Comparison of ENCODE assay signal across 15 cellular contexts in genomic region chr6:32085759-32086458, GRCh38. TPM values are rescaled to one million over a fixed set of nuclear protein-coding genes. Genes with fewer than 3 reads are reported as not detected.
DNase-seq lines count a peak whose midpoint lies in the region; ATAC-seq and TF ChIP-seq lines count a peak whose summit lies in the region.
"Had no signal": no experiment of that assay in that cellular context is flagged by ENCODE, and none has a peak within 500 bp of the region (broad histone marks: within the 10 kb centered on the region; RNA-seq: fewer than 3 reads in every experiment).

No MANE protein-coding gene starts in this region.

- CTCF ChIA-PET in OCI-LY7 (lab: Charles Lee; ENCODE audit: unreplicated experiment): no interaction called here

- H3K79me2 ChIP-seq in GM23338 (replicated peaks; ENCODE audit: insufficient read depth): no peaks in the 10 kb centered on the region
- no peaks in the 10 kb centered on the region for H3K79me2 ChIP-seq in OCI-LY7 (ENCODE audit: insufficient read depth, low read depth, low read length)

- no peaks in the 10 kb centered on the region for H3K9me2 ChIP-seq in GM23338 (ENCODE audit: insufficient read depth)
- no peaks in the 10 kb centered on the region for H3K9me2 ChIP-seq in OCI-LY7 (ENCODE audit: insufficient read depth, low read length)

- TF ChIP-seq CTCF in GM23338 (conservative IDR thresholded peaks at IDR 0.05; ENCODE audit: low read depth in 2 of 2) (peak in 1 of 2 experiments; percentile 47; a peak in 2 of 4 replicates), OCI-LY7 (conservative IDR thresholded peaks at IDR 0.05; ENCODE audit: low read length) (peak; percentile 64), mesothelial cell of epicardium (IDR thresholded peaks at IDR 0.05; ENCODE audit: unreplicated experiment) (no peak)

- H3K4me2 ChIP-seq in GM23338 (0 out of 2 replicates have a peak overlapping the region, but pooled peaks have one; percentile 72), OCI-LY7 (ENCODE audit: low read length) (peak overlapping the region; percentile 45)

- POLR2A ChIA-PET in OCI-LY7 (lab: Charles Lee): no interaction called here

- H2AFZ ChIP-seq in GM23338 (no peak overlapping the region), OCI-LY7 (ENCODE audit: low read length) (peak overlapping the region; percentile 29; the same call in 1 of the 2 replicates)

- no peak for ATAC-seq in GM23338
- ATAC-seq in left colon: peak; percentile 27
- ATAC-seq in stimulated activated naive B cell treated with anti-CD40 and anti-IgM and Interleukin-4, amounts not matched to agents 10 μg/mL and 1 μg/mL and 100 μg/mL, for 72 hours (replicated peaks): peak; percentile 13 to 19
- ATAC-seq in HG03571 (IDR thresholded peaks at IDR 0.05; ENCODE audit: unreplicated experiment): no peak
- ATAC-seq: body of pancreas had no signal

- DNase-seq in GM23338 (ENCODE audit: low spot score): no peak
- peak; percentile 37 for DNase-seq in OCI-LY7 (ENCODE audit: low spot score)
- no peak for DNase-seq in left colon
- no peak for DNase-seq in stimulated activated naive B cell treated with anti-CD40 and anti-IgM and Interleukin-4, amounts not matched to agents 10 μg/mL and 1 μg/mL and 100 μg/mL, for 72 hours
- DNase-seq in mesothelial cell of epicardium (ENCODE audit: low spot score in 2 of 2, unreplicated experiment in 2 of 2): no peak
- no peak for DNase-seq in activated gamma-delta T cell (lab: John Stamatoyannopoulos, UW)
- no peak for DNase-seq in NCI-H1694 treated with DMSO at 0.1 percent for 48 hours (lab: John Stamatoyannopoulos, UW)
- DNase-seq: activated gamma-delta T cell treated with Interleukin-2 at 50 U/mL for 16 hours, body of pancreas, mesendoderm, NCI-H1694, NCI-H524 had no signal

- H3K9me3 ChIP-seq in OCI-LY7 (ENCODE audit: low read length): no peaks in the 10 kb centered on the region
- H3K9me3 ChIP-seq: BLaER1, body of pancreas had no signal

- intact Hi-C loops in OCI-LY7 (cut with micrococcal nuclease; ENCODE audit: unreplicated experiment) (loop anchor here (2.0 kb wide), 1 partner anchor 69 kb away; the partner anchor contains the start of gene PPT2), left colon (cut with DNase I, micrococcal nuclease) (no loop called here)

- H3K4me1 Mint-ChIP-seq in GM23338 (peaks cover 16% of the 10 kb centered on the region), mesothelial cell of epicardium (peaks cover 16% of the 10 kb centered on the region)
- H3K4me1 Mint-ChIP-seq in stimulated activated naive B cell treated with anti-CD40 and anti-IgM and Interleukin-4, amounts not matched to agents 10 μg/mL and 1 μg/mL and 100 μg/mL, for 72 hours: peaks cover 20 to 28% of the 10 kb centered on the region in 2 donors

- H3K36me3 ChIP-seq in GM23338 (ENCODE audit: insufficient read depth) (no peaks in the 10 kb centered on the region), OCI-LY7 (ENCODE audit: insufficient read depth, low read length) (no peaks in the 10 kb centered on the region)
- H3K36me3 ChIP-seq: BLaER1 had no signal

- H3K4me3 Mint-ChIP-seq in GM23338 (peak overlapping the region; percentile 26; the same call in 2 of the 3 replicates), mesothelial cell of epicardium (no peak overlapping the region)
- H3K4me3 Mint-ChIP-seq in stimulated activated naive B cell treated with anti-CD40 and anti-IgM and Interleukin-4, amounts not matched to agents 10 μg/mL and 1 μg/mL and 100 μg/mL, for 72 hours: peak overlapping the region; percentile 22 to 41

- H3K27ac ChIP-seq in GM23338 (ENCODE audit: low read depth) (no peak overlapping the region), OCI-LY7 (ENCODE audit: low read depth, low read length, poor library complexity, severe bottlenecking) (no peak overlapping the region)
- H3K27ac ChIP-seq: BLaER1, body of pancreas had no signal

- H3K9me3 Mint-ChIP-seq in GM23338 (no peaks in the 10 kb centered on the region; the same call in 2 of the 3 replicates), mesothelial cell of epicardium (no peaks in the 10 kb centered on the region)
- no peaks in the 10 kb centered on the region for H3K9me3 Mint-ChIP-seq in stimulated activated naive B cell treated with anti-CD40 and anti-IgM and Interleukin-4, amounts not matched to agents 10 μg/mL and 1 μg/mL and 100 μg/mL, for 72 hours

- H4K20me1 ChIP-seq in GM23338 (replicated peaks; ENCODE audit: insufficient read depth): no peaks in the 10 kb centered on the region
- H4K20me1 ChIP-seq in OCI-LY7 (ENCODE audit: insufficient read depth, low read length): no peaks in the 10 kb centered on the region
- H4K20me1 ChIP-seq: BLaER1 had no signal

- peaks cover 24% of the 10 kb centered on the region for H3K27me3 Mint-ChIP-seq in GM23338 (ENCODE audit: insufficient read depth, low read depth, poor library complexity)
- H3K27me3 Mint-ChIP-seq in stimulated activated naive B cell treated with anti-CD40 and anti-IgM and Interleukin-4, amounts not matched to agents 10 μg/mL and 1 μg/mL and 100 μg/mL, for 72 hours: peaks cover 77 to 87% of the 10 kb centered on the region in 2 donors
- peaks cover 26% of the 10 kb centered on the region for H3K27me3 Mint-ChIP-seq in mesothelial cell of epicardium (ENCODE audit: low read depth)

- peaks cover 3% of the 10 kb centered on the region; the same call in 1 of the 2 replicates for H3K4me1 ChIP-seq in GM23338 (ENCODE audit: insufficient read depth)
- H3K4me1 ChIP-seq in OCI-LY7 (ENCODE audit: insufficient read depth, low read length, poor library complexity, severe bottlenecking): no peaks in the 10 kb centered on the region

- no TSS peak for BruUV-seq in OCI-LY7 (replicated peaks; lab: Mats Ljungman, UMichigan)

- H3K36me3 Mint-ChIP-seq in GM23338 (ENCODE audit: low read depth) (no peaks in the 10 kb centered on the region; the same call in 2 of the 3 replicates), mesothelial cell of epicardium (no peaks in the 10 kb centered on the region)
- no peaks in the 10 kb centered on the region for H3K36me3 Mint-ChIP-seq in stimulated activated naive B cell treated with anti-CD40 and anti-IgM and Interleukin-4, amounts not matched to agents 10 μg/mL and 1 μg/mL and 100 μg/mL, for 72 hours

- H3F3A ChIP-seq in GM23338 (replicated peaks; ENCODE audit: low read depth): no peaks in the 10 kb centered on the region

- no peak overlapping the region for H3K27ac Mint-ChIP-seq in GM23338
- peak overlapping the region; percentile 11 for H3K27ac Mint-ChIP-seq in stimulated activated naive B cell treated with anti-CD40 and anti-IgM and Interleukin-4, amounts not matched to agents 10 μg/mL and 1 μg/mL and 100 μg/mL, for 72 hours
- H3K27ac Mint-ChIP-seq in mesothelial cell of epicardium: no peak overlapping the region

- H3K27me3 ChIP-seq in GM23338 (ENCODE audit: insufficient read depth): peaks cover 11% of the 10 kb centered on the region
- H3K27me3 ChIP-seq: BLaER1, body of pancreas had no signal

- H3K4me3 ChIP-seq in GM23338 (no peak overlapping the region), OCI-LY7 (ENCODE audit: low read depth, low read length, poor library complexity, severe bottlenecking) (peak overlapping the region; percentile 17)
- H3K4me3 ChIP-seq: BLaER1, body of pancreas had no signal

TF ChIP-seq in GM23338, 12 proteins besides CTCF, POLR2A, EP300 and RAD21 (continues in another document):
- TF ChIP-seq JUNB (IDR thresholded peaks at IDR 0.05; ENCODE audit: unreplicated experiment) (no peak), ZNF114 (CRISPR knock-in tag; IDR thresholded peaks at IDR 0.05) (no peak), CREB1 (CRISPR knock-in tag; IDR thresholded peaks at IDR 0.05; ENCODE audit: low read depth) (no peak), ZNF331 (CRISPR knock-in tag; IDR thresholded peaks at IDR 0.05; ENCODE audit: low read depth) (no peak), ETS1 (IDR thresholded peaks at IDR 0.05) (no peak), EZH2 (IDR thresholded peaks at IDR 0.05; ENCODE audit: low read depth, unreplicated experiment) (no peak), NANOG (IDR thresholded peaks at IDR 0.05; ENCODE audit: borderline replicate concordance) (no peak), EZH2phosphoT487 (IDR thresholded peaks at IDR 0.05; ENCODE audit: unreplicated experiment) (no peak), POLR2AphosphoS5 (IDR thresholded peaks at IDR 0.05; ENCODE audit: low read depth) (no peak)

RNA-seq across cellular contexts. Expression of gene TNXB, which starts 23.2 kb away (rescaled TPM):
- total RNA-seq in GM23338 (2014; rRNA removed; shearing (Covaris generic)): 3.4 and 6.0 TPM in 2 replicates
- polyA plus RNA-seq in GM23338 (2016; fragmentation: Nextera tagmentation; extraction: Ambion mirVana): 1.1 and 2.0 TPM in 2 replicates
- 1.7 and 7.1 TPM in 2 replicates for total RNA-seq in OCI-LY7 (2014; rRNA removed; shearing (Covaris generic))
- total RNA-seq in OCI-LY7 (2022): 9.2 and 10.5 TPM in 2 replicates
- total RNA-seq in left colon: 10 to 100 TPM; 19.4 to 35.9 TPM
- total RNA-seq in mesothelial cell of epicardium: 10.8 to 13.9 TPM (median 13.6 TPM) in 3 replicates

RNA-seq across cellular contexts. Expression of gene ATF6B, which starts 42.1 kb away (rescaled TPM):
- total RNA-seq in GM23338 (2014; rRNA removed; shearing (Covaris generic)): 21.7 and 24.9 TPM in 2 replicates
- 25.9 and 26.1 TPM in 2 replicates for polyA plus RNA-seq in GM23338 (2016; fragmentation: Nextera tagmentation; extraction: Ambion mirVana)
- total RNA-seq in OCI-LY7 (2014; rRNA removed; shearing (Covaris generic)): 44.8 and 57.7 TPM in 2 replicates
- 122 and 125 TPM in 2 replicates for total RNA-seq in OCI-LY7 (2022)
- total RNA-seq in left colon: 100 to 1,000 TPM in 1 of 2 donors, 10 to 100 TPM in 1; 83.7 to 111 TPM
- total RNA-seq in mesothelial cell of epicardium: 95.8 to 99.8 TPM (median 96.3 TPM) in 3 replicates

RNA-seq across cellular contexts. Expression of gene FKBPL, which starts 44.2 kb away (rescaled TPM):
- 6.4 and 7.5 TPM in 2 replicates for total RNA-seq in GM23338 (2014; rRNA removed; shearing (Covaris generic))
- 7.6 and 9.6 TPM in 2 replicates for polyA plus RNA-seq in GM23338 (2016; fragmentation: Nextera tagmentation; extraction: Ambion mirVana)
- 10.1 and 11.6 TPM in 2 replicates for total RNA-seq in OCI-LY7 (2014; rRNA removed; shearing (Covaris generic))
- total RNA-seq in OCI-LY7 (2022) (8.2 and 8.4 TPM in 2 replicates), left colon (1 to 10 TPM; 4.6 to 4.9 TPM), mesothelial cell of epicardium (5.4 to 6.0 TPM (median 6.0 TPM) in 3 replicates)

RNA-seq across cellular contexts. Expression of gene CYP21A2, which starts 47.7 kb away (rescaled TPM):
- total RNA-seq in GM23338 (2014; rRNA removed; shearing (Covaris generic)): not detected in 2 replicates
- polyA plus RNA-seq in GM23338 (2016; fragmentation: Nextera tagmentation; extraction: Ambion mirVana): 0.10 TPM in 1 of 2 replicates, not detected in the other
- not detected in 2 replicates for total RNA-seq in OCI-LY7 (2014; rRNA removed; shearing (Covaris generic))
- not detected in 2 replicates for total RNA-seq in OCI-LY7 (2022)
- total RNA-seq in left colon: under 1 TPM in 1 of 2 donors, not detected in 1; 0.15 TPM
- total RNA-seq in mesothelial cell of epicardium: 0.58 to 1.2 TPM (median 0.91 TPM) in 3 replicates
- total RNA-seq: Daoy had no signal

Comparison
In these comparisons a context has a peak if more than half of its experiments do, and no peak if none do; other contexts are left out.
1. ATAC-seq: peak in left colon (single experiment) and stimulated activated naive B cell treated with anti-CD40 and anti-IgM and Interleukin-4, amounts not matched to agents 10 μg/mL and 1 μg/mL and 100 μg/mL, for 72 hours (2 of 2); none in GM23338 (single experiment) and HG03571 (single experiment).